24 cellular contexts compared by ENCODE assay signal in the genomic region with DNA sequence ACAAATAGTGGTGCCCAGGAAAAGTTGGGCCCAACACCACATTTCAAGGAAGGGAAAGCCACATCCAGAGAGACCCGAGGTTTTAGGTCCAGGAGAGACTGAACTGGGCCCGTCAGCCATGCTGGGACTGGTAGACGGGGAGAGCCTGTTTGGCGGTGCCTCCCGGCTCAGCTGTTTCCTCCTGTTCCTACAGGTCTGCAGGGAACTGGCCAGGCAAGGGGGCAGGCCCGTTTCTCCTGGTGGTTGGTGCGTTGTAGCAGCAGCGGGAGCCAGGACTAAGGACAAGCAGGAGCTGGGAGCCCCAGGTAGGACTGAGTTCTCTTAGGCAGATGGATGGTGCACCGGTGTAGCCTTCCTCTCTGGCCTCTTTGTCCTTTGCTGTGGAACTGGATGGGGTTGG. TPM values are rescaled to one million over a fixed set of nuclear protein-coding genes. Genes with fewer than 3 reads are reported as not detected.
DNase-seq lines count a peak whose midpoint lies in the region; ATAC-seq and TF ChIP-seq lines count a peak whose summit lies in the region.
"Had no signal": no experiment of that assay in that cellular context is flagged by ENCODE, and none has a peak within 500 bp of the region (broad histone marks: within the 10 kb centered on the region; RNA-seq: fewer than 3 reads in every experiment).

No MANE protein-coding gene starts in this region.

- H3K4me1 Mint-ChIP-seq in endodermal cell, result peaks cover 29% of the 10 kb centered on the region

- no peak for TF ChIP-seq POLR2A in prostate gland (IDR thresholded peaks at IDR 0.05)

- no peak overlapping the region for H2AFZ ChIP-seq in Karpas-422 (ENCODE audit: low read length)

- H3K4me1 ChIP-seq in BLaER1 (peaks cover 87% of the 10 kb centered on the region), Karpas-422 (ENCODE audit: low read length) (peaks cover 86% of the 10 kb centered on the region), endodermal cell (ENCODE audit: control insufficient read depth, insufficient read depth, low read length) (peaks cover 11% of the 10 kb centered on the region), prostate gland (replicated peaks) (peaks cover 42% of the 10 kb centered on the region)

- no peaks in the 10 kb centered on the region for H3K9me3 Mint-ChIP-seq in endodermal cell
- H3K9me3 Mint-ChIP-seq: activated CD8-positive, alpha-beta T cell treated with anti-CD3 and anti-CD28 coated beads for 36 hours; activated naive CD4-positive, alpha-beta T cell treated with anti-CD3 and anti-CD28 coated beads, Interleukin-2, amount 10 ng/mL, durations not matched to agents 7 days and 5 days; CD8-positive, alpha-beta memory T cell; effector memory CD8-positive, alpha-beta T cell; stimulated activated naive CD8-positive, alpha-beta T cell treated with anti-CD3 and anti-CD28 coated beads, Interleukin-15, amount 100 ng/mL, for 72 hours had no signal

- no peak overlapping the region for H3K4me3 Mint-ChIP-seq in endodermal cell
- H3K4me3 Mint-ChIP-seq: activated CD8-positive, alpha-beta T cell treated with anti-CD3 and anti-CD28 coated beads for 36 hours; activated naive CD4-positive, alpha-beta T cell treated with anti-CD3 and anti-CD28 coated beads, Interleukin-2, amount 10 ng/mL, durations not matched to agents 7 days and 5 days; CD8-positive, alpha-beta memory T cell; effector memory CD8-positive, alpha-beta T cell; stimulated activated naive CD8-positive, alpha-beta T cell treated with anti-CD3 and anti-CD28 coated beads, Interleukin-15, amount 100 ng/mL, for 72 hours had no signal

- H3K4me2 ChIP-seq in BLaER1, result 0 out of 2 replicates have a peak overlapping the region, but pooled peaks have one; percentile 90
- peak overlapping the region; percentile 72 for H3K4me2 ChIP-seq in Karpas-422 (ENCODE audit: low read depth, low read length, poor library complexity, severe bottlenecking)

- H3K4me3 ChIP-seq in BLaER1, result no peak overlapping the region
- H3K4me3 ChIP-seq in Karpas-422 (ENCODE audit: low read length), result peak overlapping the region; percentile 60; the same call in 1 of the 2 replicates
- H3K4me3 ChIP-seq in endodermal cell (ENCODE audit: low read length), result no peak overlapping the region
- peak overlapping the region in 1 of 2 donors; percentile 4 for H3K4me3 ChIP-seq in prostate gland
- H3K4me3 ChIP-seq: SK-N-MC, skin epidermis, uterus had no signal

- peaks cover 28% of the 10 kb centered on the region for H3K36me3 ChIP-seq in BLaER1
- no peaks in the 10 kb centered on the region for H3K36me3 ChIP-seq in Karpas-422 (ENCODE audit: insufficient read depth, low read length)
- H3K36me3 ChIP-seq in endodermal cell (ENCODE audit: control insufficient read depth, insufficient read depth, low read length), result no peaks in the 10 kb centered on the region
- H3K36me3 ChIP-seq in prostate gland, result no peaks in the 10 kb centered on the region
- H3K36me3 ChIP-seq: uterus had no signal

- H3K27me3 Mint-ChIP-seq in endodermal cell (ENCODE audit: insufficient read depth), result no peaks in the 10 kb centered on the region
- H3K27me3 Mint-ChIP-seq: activated CD8-positive, alpha-beta T cell treated with anti-CD3 and anti-CD28 coated beads for 36 hours; effector memory CD8-positive, alpha-beta T cell had no signal

- intact Hi-C loops in prostate gland (cut with DNase I), result no loop called here

- DNase-seq in Karpas-422 (no peak), endodermal cell (peak; percentile 76), prostate gland (ENCODE audit: low spot score) (peak; percentile 77), HCEC 1CT (no peak)
- DNase-seq in stimulated activated naive CD4-positive, alpha-beta T cell treated with Interleukin-2 at 50 U/mL for 16 hours (lab: John Stamatoyannopoulos, UW), result no peak
- no peak for DNase-seq in activated effector memory CD4-positive, alpha-beta T cell treated with Interleukin-2 at 50 U/mL for 16 hours
- DNase-seq: activated CD8-positive, alpha-beta T cell treated with anti-CD3 and anti-CD28 coated beads for 36 hours; activated naive CD4-positive, alpha-beta T cell treated with anti-CD3 and anti-CD28 coated beads, Interleukin-2, amount 10 ng/mL, durations not matched to agents 7 days and 5 days; CD8-positive, alpha-beta memory T cell; effector memory CD8-positive, alpha-beta T cell; head of caudate nucleus; KG1; left ventricle myocardium superior; NCI-H1048; NCI-H2029 treated with DMSO at 0.1 percent for 48 hours; NCI-H446 treated with DMSO at 0.1 percent for 48 hours; stimulated activated CD4-positive, alpha-beta T cell treated with anti-CD3 and anti-CD28 coated beads, Interleukin-4, amount 100 ng/mL, for 1 hour; stimulated activated naive CD8-positive, alpha-beta T cell treated with anti-CD3 and anti-CD28 coated beads, Interleukin-15, amount 100 ng/mL, for 72 hours; uterus had no signal

- H3K27me3 ChIP-seq in BLaER1 (no peaks in the 10 kb centered on the region), Karpas-422 (ENCODE audit: low read length) (no peaks in the 10 kb centered on the region), endodermal cell (ENCODE audit: control insufficient read depth, insufficient read depth, low read length, poor library complexity, severe bottlenecking) (peaks cover 5% of the 10 kb centered on the region), prostate gland (replicated peaks; ENCODE audit: insufficient read depth) (no peaks in the 10 kb centered on the region)
- H3K27me3 ChIP-seq: uterus had no signal

- H3K9me2 ChIP-seq in Karpas-422 (replicated peaks; ENCODE audit: insufficient read depth, low read length), result no peaks in the 10 kb centered on the region

- H4K20me1 ChIP-seq in BLaER1 (peaks cover 79% of the 10 kb centered on the region), Karpas-422 (ENCODE audit: insufficient read depth, low read depth, low read length) (peaks cover 32% of the 10 kb centered on the region; the same call in 1 of the 2 replicates)

- TF ChIP-seq CTCF in endodermal cell (conservative IDR thresholded peaks at IDR 0.05), result no peak
- peak in 1 of 4 experiments; percentile 15 for TF ChIP-seq CTCF in prostate gland (IDR thresholded peaks at IDR 0.05)

- ATAC-seq in HG03565 (IDR thresholded peaks at IDR 0.05; ENCODE audit: unreplicated experiment), result no peak
- ATAC-seq: activated CD4-positive, CD25-positive, alpha-beta regulatory T cell treated with anti-CD3 and anti-CD28 coated beads, Interleukin-2, amount 50 U/mL, for 24 hours; activated CD8-positive, alpha-beta T cell treated with anti-CD3 and anti-CD28 coated beads for 36 hours; effector memory CD8-positive, alpha-beta T cell; left ventricle myocardium superior; stimulated activated naive CD8-positive, alpha-beta T cell treated with anti-CD3 and anti-CD28 coated beads, Interleukin-15, amount 100 ng/mL, for 72 hours had no signal

- H3K27ac Mint-ChIP-seq in endodermal cell, result no peak overlapping the region
- H3K27ac Mint-ChIP-seq: activated CD8-positive, alpha-beta T cell treated with anti-CD3 and anti-CD28 coated beads for 36 hours; activated naive CD4-positive, alpha-beta T cell treated with anti-CD3 and anti-CD28 coated beads, Interleukin-2, amount 10 ng/mL, durations not matched to agents 7 days and 5 days; effector memory CD8-positive, alpha-beta T cell; stimulated activated naive CD8-positive, alpha-beta T cell treated with anti-CD3 and anti-CD28 coated beads, Interleukin-15, amount 100 ng/mL, for 72 hours had no signal

- H3K9me3 ChIP-seq in BLaER1 (no peaks in the 10 kb centered on the region), Karpas-422 (ENCODE audit: low read length) (no peaks in the 10 kb centered on the region), endodermal cell (ENCODE audit: control insufficient read depth, low read length) (no peaks in the 10 kb centered on the region), prostate gland (no peaks in the 10 kb centered on the region)
- H3K9me3 ChIP-seq: uterus had no signal

- H3K9ac ChIP-seq in BLaER1 (no peak overlapping the region), Karpas-422 (ENCODE audit: low read length) (peak overlapping the region; percentile 71), endodermal cell (ENCODE audit: extremely low read depth, low read length, poor library complexity, severe bottlenecking) (no peak overlapping the region)

- 72 to 79% methylated on average over 8 to 9 of the region's 9 CpGs for WGBS in endodermal cell (ENCODE audit: insufficient coverage in 1 of 2, insufficient read length in 1 of 2), 2 experiments
- WGBS in prostate gland, result 36% methylated on average over 9 of the region's 9 CpGs

- no peaks in the 10 kb centered on the region for H3K36me3 Mint-ChIP-seq in endodermal cell (ENCODE audit: low read depth)
- H3K36me3 Mint-ChIP-seq: activated naive CD4-positive, alpha-beta T cell treated with anti-CD3 and anti-CD28 coated beads, Interleukin-2, amount 10 ng/mL, durations not matched to agents 7 days and 5 days had no signal

- H3K27ac ChIP-seq in BLaER1, result no peak overlapping the region
- H3K27ac ChIP-seq in Karpas-422 (ENCODE audit: low read length), result peak overlapping the region; percentile 97
- no peak overlapping the region for H3K27ac ChIP-seq in endodermal cell (ENCODE audit: low read depth, low read length)
- H3K27ac ChIP-seq in prostate gland, result peak overlapping the region; percentile 19 to 95
- H3K27ac ChIP-seq: SK-N-MC, uterus had no signal

- H3K79me2 ChIP-seq in Karpas-422 (ENCODE audit: low read length), result peaks cover 78% of the 10 kb centered on the region

RNA-seq across cellular contexts. Expression of gene PRKCD, which starts 3.9 kb away (rescaled TPM):
- 22.7 and 27.9 TPM in 2 replicates for total RNA-seq in Karpas-422 (2014; rRNA removed; shearing (Covaris generic); ENCODE audit: low replicate concordance)
- total RNA-seq in endodermal cell (10 to 100 TPM; 19.9 to 26.6 TPM), prostate gland (10 to 100 TPM; 33.4 to 57.9 TPM)
- polyA plus RNA-seq in endodermal cell (2013, experiment 1 of 2), result 14.3 TPM
- 15.7 TPM for polyA plus RNA-seq in endodermal cell (2013, experiment 2 of 2)

RNA-seq across cellular contexts. Expression of gene RFT1, which starts 34.7 kb away (rescaled TPM):
- total RNA-seq in Karpas-422 (2014; rRNA removed; shearing (Covaris generic); ENCODE audit: low replicate concordance), result 20.5 and 29.9 TPM in 2 replicates
- total RNA-seq in endodermal cell (10 to 100 TPM; 29.3 to 35.2 TPM), prostate gland (10 to 100 TPM; 10.3 to 31.1 TPM)
- polyA plus RNA-seq in endodermal cell (2013, experiment 1 of 2), result 27.5 TPM
- 22.1 TPM for polyA plus RNA-seq in endodermal cell (2013, experiment 2 of 2)

Comparison
In these comparisons a context has a peak if more than half of its experiments do, and no peak if none do; other contexts are left out.
1. H3K27ac ChIP-seq: peak in Karpas-422 (single experiment) and prostate gland (2 of 2); none in BLaER1 (single experiment) and endodermal cell (single experiment).
2. DNase-seq: peak in endodermal cell (single experiment) and prostate gland (single experiment); none in Karpas-422 (single experiment), stimulated activated naive CD4-positive, alpha-beta T cell treated with Interleukin-2 at 50 U/mL for 16 hours (single experiment), activated effector memory CD4-positive, alpha-beta T cell treated with Interleukin-2 at 50 U/mL for 16 hours (single experiment) and HCEC 1CT (single experiment).